Comparison of ENCODE assay signal across 8 cellular contexts in genomic region chr1:1013105-1013921, GRCh38. TPM values are rescaled to one million over a fixed set of nuclear protein-coding genes. Genes with fewer than 3 reads are reported as not detected.
DNase-seq lines count a peak whose midpoint lies in the region; ATAC-seq, FAIRE-seq and TF ChIP-seq lines count a peak whose summit lies in the region.

ISG15 (plus strand) TSS chr1:1013497; CDS start chr1:1013574, 77 bp downstream.

- ATAC-seq in GM21528 (IDR thresholded peaks at IDR 0.05; ENCODE audit: low FRiP score, unreplicated experiment) (peak; percentile 70), pancreas (peak; percentile 95 to 97 (median 96))

- DNase-seq in DMS53 treated with DMSO at 0.1 percent for 48 hours (lab: John Stamatoyannopoulos, UW; ENCODE audit: unreplicated experiment) (peak; percentile 79), KG1 (lab: John Stamatoyannopoulos, UW) (peak; percentile 79), SKM-1 treated with dmso at 0.1 percent for 144 hours (lab: John Stamatoyannopoulos, UW; ENCODE audit: unreplicated experiment) (peak; percentile 65), head of caudate nucleus (peak; percentile 63 to 92 (median 80)), pancreas (peak; percentile 81 to 92 (median 88)), thyroid gland (peak; percentile 91 to 93)

- no peak for FAIRE-seq in pancreas (lab: Jason Lieb, UNC)

- TF ChIP-seq CTCF in pancreas (IDR thresholded peaks at IDR 0.05) (no peak), thyroid gland (IDR thresholded peaks at IDR 0.05) (no peak)

- H3K4me3 ChIP-seq in pancreas (peak within 1 kb of the TSS; percentile 35 to 63 (median 51)), thyroid gland (replicated peaks in 1 of 3) (peak within 1 kb of the TSS; percentile 8 to 53 (median 18))

- no peaks in the 10 kb centered on the region for H3K9me3 ChIP-seq in pancreas
- no peaks in the 10 kb centered on the region for H3K9me3 ChIP-seq in thyroid gland

- H3K36me3 ChIP-seq in pancreas (no peaks in the 10 kb centered on the region), thyroid gland (no peaks in the 10 kb centered on the region)

- H3K4me1 ChIP-seq in pancreas (peaks cover 0 to 5% (median 3%) of the 10 kb centered on the region in 3 donors), thyroid gland (peaks cover 6 to 14% of the 10 kb centered on the region in 2 donors)

- no peaks in the 10 kb centered on the region for H3K9me3 Mint-ChIP-seq in activated naive CD8-positive, alpha-beta T cell (ENCODE audit: low read depth)

- peak within 1 kb of the TSS; percentile 93 for H3K27ac Mint-ChIP-seq in activated naive CD8-positive, alpha-beta T cell

- intact Hi-C loops in head of caudate nucleus (cut with DNase I), result no loop called here
- intact Hi-C loops in pancreas (cut with DNase I), result no loop called here
- intact Hi-C loops in thyroid gland (cut with DNase I), result no loop called here

- TF ChIP-seq POLR2A in thyroid gland (IDR thresholded peaks at IDR 0.05), result peak in 1 of 2 donors; percentile 84

- H3K27ac ChIP-seq in pancreas, result peak within 1 kb of the TSS; percentile 64 to 89 (median 80)
- H3K27ac ChIP-seq in thyroid gland, result peak within 1 kb of the TSS; percentile 78 to 91 (median 84)

- H3K4me1 Mint-ChIP-seq in activated naive CD8-positive, alpha-beta T cell (ENCODE audit: low read depth), result peaks cover 30% of the 10 kb centered on the region

- 2 to 3% methylated on average over 30 of the region's 30 CpGs for WGBS in pancreas, 2 donors
- 2 to 8% methylated on average over 16 to 25 of the region's 30 CpGs for WGBS in thyroid gland, 2 donors

- H3K27me3 ChIP-seq in pancreas (no peaks in the 10 kb centered on the region), thyroid gland (no peaks in the 10 kb centered on the region)

- peak within 1 kb of the TSS; percentile 94 for H3K4me3 Mint-ChIP-seq in activated naive CD8-positive, alpha-beta T cell

- peaks cover 2% of the 10 kb centered on the region for H3K36me3 Mint-ChIP-seq in activated naive CD8-positive, alpha-beta T cell

- H3K27me3 Mint-ChIP-seq in activated naive CD8-positive, alpha-beta T cell, result peaks cover under 1% of the 10 kb centered on the region

RNA-seq across cellular contexts. Expression of gene ISG15, which starts in this region (rescaled TPM):
- 10 to 100 TPM in 2 of 6 donors, 1 to 10 TPM in 4; 4.3 to 19.4 (median 6.6) TPM for total RNA-seq in pancreas
- 10 to 100 TPM; 25.9 to 45.0 TPM for polyA plus RNA-seq in pancreas
- 10 to 100 TPM; 18.5 to 57.5 (median 37.8) TPM for total RNA-seq in thyroid gland

Comparison
In these comparisons a context has a peak if more than half of its experiments do, and no peak if none do; other contexts are left out.
1. Peak in every context shown above with its lines: DNase-seq, ATAC-seq, H3K4me3 ChIP-seq and H3K27ac ChIP-seq.